In the genomic region with DNA sequence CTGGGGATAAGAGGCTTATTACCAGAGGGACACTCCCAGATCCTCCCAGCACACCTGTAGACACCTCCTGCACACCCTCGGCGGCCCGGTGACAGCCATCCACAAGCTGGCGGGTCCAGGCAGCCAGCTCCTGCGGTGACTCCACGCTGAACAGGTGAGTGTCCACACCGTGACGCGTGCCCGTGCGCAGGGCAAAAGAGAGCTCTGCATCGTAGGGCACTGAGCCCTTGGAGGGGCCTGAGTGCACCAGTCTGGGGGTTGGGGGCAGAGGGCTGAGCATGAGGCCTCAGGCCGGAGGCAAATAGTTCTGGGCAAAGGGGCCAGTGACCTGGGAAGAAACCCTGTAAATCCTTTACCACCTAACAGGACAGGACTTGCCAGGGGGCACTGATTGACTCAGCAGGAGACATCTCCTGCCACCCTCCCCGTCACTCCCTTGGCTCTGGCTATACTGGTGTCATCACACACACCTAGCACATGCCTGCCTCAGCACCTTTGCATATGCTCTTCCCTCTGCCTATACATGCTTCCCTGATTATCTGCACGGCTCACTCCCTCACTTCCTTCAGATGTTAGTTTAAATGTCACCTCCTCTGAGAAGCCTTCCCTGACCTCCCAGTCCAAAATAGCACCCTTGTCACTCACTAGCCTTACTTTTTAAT, we compare ENCODE assay signal across 15 cellular contexts.
"Had no signal": no experiment of that assay in that cellular context is flagged by ENCODE, and none has a peak within 500 bp of the region (broad histone marks: within the 10 kb centered on the region; RNA-seq: fewer than 3 reads in every experiment).

No MANE protein-coding gene starts in this region.

- H3K27ac ChIP-seq: neutrophil, right atrium auricular region, stomach, testis, upper lobe of left lung had no signal

- H3K4me3 Mint-ChIP-seq: WTC11 had no signal

- H3K4me1 Mint-ChIP-seq: WTC11 had no signal

- H3K4me3 ChIP-seq: right atrium auricular region, stomach, testis, upper lobe of left lung had no signal

- H3K4me1 ChIP-seq: right atrium auricular region, testis, upper lobe of left lung had no signal

- H3K27ac Mint-ChIP-seq: WTC11 had no signal

- FAIRE-seq: islet of Langerhans, small intestine had no signal

- H3K27me3 ChIP-seq: neutrophil, right atrium auricular region, stomach, testis, upper lobe of left lung had no signal

- DNase-seq: activated CD4-positive, alpha-beta T cell treated with anti-CD3 and anti-CD28 coated beads for 48 hours; activated CD8-positive, alpha-beta memory T cell treated with anti-CD3 and anti-CD28 coated beads for 24 hours; activated naive CD4-positive, alpha-beta T cell treated with Interleukin-2 at 50 U/mL for 16 hours; erythroblast; small intestine; stimulated activated CD4-positive, alpha-beta T cell treated with anti-CD3 and anti-CD28 coated beads, Interleukin-4, amount 100 ng/mL, for 4 hours; stomach; T-helper 2 cell; testis had no signal

- H3K36me3 ChIP-seq: neutrophil had no signal

- H3K9me3 ChIP-seq: neutrophil, right atrium auricular region, stomach, testis, upper lobe of left lung had no signal

- ATAC-seq: left lobe of liver, WTC11 had no signal
